Comparison of ENCODE assay signal across 1 cellular context in genomic region chr2:222302178-222303018, GRCh38.
TF ChIP-seq lines count a peak whose summit lies in the region.

No MANE protein-coding gene starts in this region.

TF ChIP-seq in GM12878, 131 proteins besides CTCF, POLR2A, EP300 and RAD21 (continued from another document):
- TF ChIP-seq, protein P1, sequence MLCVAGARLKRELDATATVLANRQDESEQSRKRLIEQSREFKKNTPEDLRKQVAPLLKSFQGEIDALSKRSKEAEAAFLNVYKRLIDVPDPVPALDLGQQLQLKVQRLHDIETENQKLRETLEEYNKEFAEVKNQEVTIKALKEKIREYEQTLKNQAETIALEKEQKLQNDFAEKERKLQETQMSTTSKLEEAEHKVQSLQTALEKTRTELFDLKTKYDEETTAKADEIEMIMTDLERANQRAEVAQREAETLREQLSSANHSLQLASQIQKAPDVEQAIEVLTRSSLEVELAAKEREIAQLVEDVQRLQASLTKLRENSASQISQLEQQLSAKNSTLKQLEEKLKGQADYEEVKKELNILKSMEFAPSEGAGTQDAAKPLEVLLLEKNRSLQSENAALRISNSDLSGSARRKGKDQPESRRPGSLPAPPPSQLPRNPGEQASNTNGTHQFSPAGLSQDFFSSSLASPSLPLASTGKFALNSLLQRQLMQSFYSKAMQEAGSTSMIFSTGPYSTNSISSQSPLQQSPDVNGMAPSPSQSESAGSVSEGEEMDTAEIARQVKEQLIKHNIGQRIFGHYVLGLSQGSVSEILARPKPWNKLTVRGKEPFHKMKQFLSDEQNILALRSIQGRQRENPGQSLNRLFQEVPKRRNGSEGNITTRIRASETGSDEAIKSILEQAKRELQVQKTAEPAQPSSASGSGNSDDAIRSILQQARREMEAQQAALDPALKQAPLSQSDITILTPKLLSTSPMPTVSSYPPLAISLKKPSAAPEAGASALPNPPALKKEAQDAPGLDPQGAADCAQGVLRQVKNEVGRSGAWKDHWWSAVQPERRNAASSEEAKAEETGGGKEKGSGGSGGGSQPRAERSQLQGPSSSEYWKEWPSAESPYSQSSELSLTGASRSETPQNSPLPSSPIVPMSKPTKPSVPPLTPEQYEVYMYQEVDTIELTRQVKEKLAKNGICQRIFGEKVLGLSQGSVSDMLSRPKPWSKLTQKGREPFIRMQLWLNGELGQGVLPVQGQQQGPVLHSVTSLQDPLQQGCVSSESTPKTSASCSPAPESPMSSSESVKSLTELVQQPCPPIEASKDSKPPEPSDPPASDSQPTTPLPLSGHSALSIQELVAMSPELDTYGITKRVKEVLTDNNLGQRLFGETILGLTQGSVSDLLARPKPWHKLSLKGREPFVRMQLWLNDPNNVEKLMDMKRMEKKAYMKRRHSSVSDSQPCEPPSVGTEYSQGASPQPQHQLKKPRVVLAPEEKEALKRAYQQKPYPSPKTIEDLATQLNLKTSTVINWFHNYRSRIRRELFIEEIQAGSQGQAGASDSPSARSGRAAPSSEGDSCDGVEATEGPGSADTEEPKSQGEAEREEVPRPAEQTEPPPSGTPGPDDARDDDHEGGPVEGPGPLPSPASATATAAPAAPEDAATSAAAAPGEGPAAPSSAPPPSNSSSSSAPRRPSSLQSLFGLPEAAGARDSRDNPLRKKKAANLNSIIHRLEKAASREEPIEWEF (IDR thresholded peaks at IDR 0.05; ENCODE audit: insufficient replicate concordance, low read depth, low read length), result no peak
